Comparison of ENCODE assay signal across 25 cellular contexts in the genomic region with DNA sequence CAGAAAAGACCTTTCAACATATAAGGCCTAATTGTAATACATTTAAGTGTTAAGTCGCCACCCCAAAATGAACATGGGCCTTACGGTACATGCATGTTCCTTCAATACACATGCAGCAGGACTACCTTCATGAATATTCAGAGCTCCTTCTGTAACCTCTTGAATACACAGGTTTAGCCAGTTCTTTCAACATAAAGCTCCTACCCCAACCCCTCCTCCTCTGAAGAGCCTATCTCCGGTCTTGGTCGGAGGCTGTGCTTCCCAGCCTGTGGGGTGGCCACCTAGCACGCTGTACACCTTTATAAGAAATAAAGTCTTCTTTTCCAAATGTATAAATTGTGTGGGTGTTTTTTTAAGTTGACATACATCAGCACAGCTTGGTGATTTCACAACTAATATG. TPM values are rescaled to one million over a fixed set of nuclear protein-coding genes. Genes with fewer than 3 reads are reported as not detected.
"Had no signal": no experiment of that assay in that cellular context is flagged by ENCODE, and none has a peak within 500 bp of the region (broad histone marks: within the 10 kb centered on the region; RNA-seq: fewer than 3 reads in every experiment).

No MANE protein-coding gene starts in this region.

- ATAC-seq: HepG2 had no signal

- DNase-seq: IMR-90, Karpas-422, KG1, MG63, NCI-H1092, NCI-H1105 treated with DMSO at 0.1 percent for 48 hours, NCI-H1417 treated with DMSO at 0.1 percent for 48 hours, NCI-H146, NCI-H1694 treated with DMSO at 0.1 percent for 48 hours, NCI-H1930, NCI-H2081, NCI-H2107, NCI-H2227 treated with DMSO at 0.1 percent for 48 hours, NCI-H446, NCI-H510A, NCI-H524 treated with DMSO at 0.1 percent for 48 hours, NCI-H69, NCI-H774, RPMI8226, SHP77, SK-N-SH, SW 1271 had no signal

- H3K4me3 ChIP-seq: MG63 had no signal

- H3K36me3 ChIP-seq: MG63 had no signal

- H3K9me3 ChIP-seq: MG63, SK-N-SH had no signal

RNA-seq across cellular contexts. Expression of gene NPY5R, which starts 28.3 kb away (rescaled TPM):
- total RNA-seq: HepG2, HT1080, IMR-90, SK-MEL-5 had no signal
- polyA plus RNA-seq: HepG2, IMR-90, SK-N-SH had no signal

RNA-seq across cellular contexts. Expression of gene NPY1R, which starts 39.6 kb away (rescaled TPM):
- total RNA-seq: HepG2, SK-MEL-5 had no signal
- polyA plus RNA-seq: HepG2, IMR-90, SK-N-SH had no signal
